In the genomic region with DNA sequence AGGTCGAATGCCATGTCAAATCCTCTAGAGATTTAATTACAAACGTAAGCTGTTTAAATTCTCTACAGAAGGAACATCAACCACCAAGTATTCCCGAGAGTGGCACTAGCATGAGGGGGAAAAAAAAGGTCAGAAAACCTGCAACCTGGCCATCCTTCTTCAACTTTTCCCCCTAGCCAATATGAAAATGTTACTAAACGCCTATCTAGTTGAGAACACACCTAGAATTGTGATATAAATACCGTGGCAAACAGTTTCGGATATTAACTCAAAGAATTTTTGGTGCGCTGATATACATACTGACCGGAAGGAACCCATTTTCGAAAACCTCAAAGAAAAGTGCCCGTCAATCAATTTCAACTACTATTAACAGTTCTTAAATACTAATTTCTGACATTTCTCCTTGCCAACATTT, we compare ENCODE assay signal across 9 cellular contexts. TPM values are rescaled to one million over a fixed set of nuclear protein-coding genes. Genes with fewer than 3 reads are reported as not detected.
DNase-seq lines count a peak whose midpoint lies in the region; ATAC-seq, FAIRE-seq and TF ChIP-seq lines count a peak whose summit lies in the region.
"Had no signal": no experiment of that assay in that cellular context is flagged by ENCODE, and none has a peak within 500 bp of the region (broad histone marks: within the 10 kb centered on the region; RNA-seq: fewer than 3 reads in every experiment).

No MANE protein-coding gene starts in this region.

- peaks cover 44 to 69% (median 55%) of the 10 kb centered on the region in 4 donors for H3K4me1 Mint-ChIP-seq in CD4-positive, alpha-beta memory T cell
- peaks cover 39% of the 10 kb centered on the region for H3K4me1 Mint-ChIP-seq in nephron

- no peaks in the 10 kb centered on the region for H3K27me3 Mint-ChIP-seq in CD4-positive, alpha-beta memory T cell
- H3K27me3 Mint-ChIP-seq in nephron (ENCODE audit: low read depth), result no peaks in the 10 kb centered on the region

- no peak for DNase-seq in CD4-positive, alpha-beta memory T cell
- DNase-seq in MG63, result no peak
- DNase-seq in coronary artery (ENCODE audit: low spot score), result no peak
- DNase-seq in omental fat pad (ENCODE audit: low spot score), result no peak
- no peak for DNase-seq in frontal cortex (ENCODE audit: low spot score in 2 of 2)
- DNase-seq in hippocampal formation (lab: John Stamatoyannopoulos, UW), result no peak

- POLR2A ChIA-PET in CD4-positive, alpha-beta memory T cell (lab: Charles Lee; ENCODE audit: partially characterized antibody), result interaction anchor here (1.0 to 7.8 kb wide), 6 partner anchors 12 to 117 kb away, joined by 3 to 85 read pairs (median 10); a partner anchor contains a TSS

- H3K4me3 ChIP-seq in CD4-positive, alpha-beta memory T cell (ENCODE audit: low read length in 2 of 2), result peak overlapping the region; percentile 92 to 99
- peak overlapping the region; percentile 69 for H3K4me3 ChIP-seq in MG63
- peak overlapping the region; percentile 82 for H3K4me3 ChIP-seq in coronary artery

- H3K9me3 Mint-ChIP-seq in CD4-positive, alpha-beta memory T cell, result peaks cover 0 to 7% (median 0%) of the 10 kb centered on the region in 8 donors
- H3K9me3 Mint-ChIP-seq in nephron, result no peaks in the 10 kb centered on the region

- TF ChIP-seq CTCF in coronary artery (IDR thresholded peaks at IDR 0.05) (no peak), nephron (IDR thresholded peaks at IDR 0.05; ENCODE audit: unreplicated experiment in 3 of 3) (no peak), omental fat pad (IDR thresholded peaks at IDR 0.05) (no peak)

- H3K4me3 Mint-ChIP-seq in CD4-positive, alpha-beta memory T cell, result peak overlapping the region; percentile 92 to 100 (median 100)
- peak overlapping the region; percentile 91 to 99 (median 92) for H3K4me3 Mint-ChIP-seq in nephron

- H3K27me3 ChIP-seq in CD4-positive, alpha-beta memory T cell (ENCODE audit: insufficient read depth, low read length), result no peaks in the 10 kb centered on the region
- no peaks in the 10 kb centered on the region for H3K27me3 ChIP-seq in MG63

- peaks cover 40 to 65% of the 10 kb centered on the region in 2 donors for H3K36me3 Mint-ChIP-seq in CD4-positive, alpha-beta memory T cell
- H3K36me3 Mint-ChIP-seq in nephron (ENCODE audit: low read depth), result peaks cover 59% of the 10 kb centered on the region

- ATAC-seq in omental fat pad (ENCODE audit: low FRiP score), result no peak
- no peak for ATAC-seq in HG03139 (IDR thresholded peaks at IDR 0.05; ENCODE audit: unreplicated experiment)

- H3K27ac ChIP-seq in CD4-positive, alpha-beta memory T cell (ENCODE audit: low read depth, low read length), result peak overlapping the region; percentile 98
- peak overlapping the region; percentile 95 to 99 for H3K27ac ChIP-seq in coronary artery

- H3K9me3 ChIP-seq in CD4-positive, alpha-beta memory T cell (ENCODE audit: control insufficient read depth in 1 of 2, low read length in 2 of 2), result no peaks in the 10 kb centered on the region
- H3K9me3 ChIP-seq in MG63, result no peaks in the 10 kb centered on the region

- peaks cover 68% of the 10 kb centered on the region for H3K4me1 ChIP-seq in CD4-positive, alpha-beta memory T cell (ENCODE audit: insufficient read depth, low read length)

- CTCF ChIA-PET in CD4-positive, alpha-beta memory T cell (lab: Charles Lee; ENCODE audit: partially characterized antibody), result interaction anchor here (1.1 to 1.5 kb wide), 2 partner anchors 25 to 41 kb away, joined by 3 to 4 read pairs; no protein-coding TSS in a partner anchor

- peak overlapping the region; percentile 96 to 100 (median 100) for H3K27ac Mint-ChIP-seq in CD4-positive, alpha-beta memory T cell
- peak overlapping the region; percentile 97 to 100 (median 98) for H3K27ac Mint-ChIP-seq in nephron

- FAIRE-seq in frontal cortex (lab: Jason Lieb, UNC), result no peak

- H3K36me3 ChIP-seq in CD4-positive, alpha-beta memory T cell (ENCODE audit: insufficient read depth, low read length), result peaks cover 15% of the 10 kb centered on the region
- peaks cover 63% of the 10 kb centered on the region for H3K36me3 ChIP-seq in MG63

- intact Hi-C loops in CD4-positive, alpha-beta memory T cell (cut with micrococcal nuclease), result loop anchor here (5.0 to 10.0 kb wide), 3 partner anchors 53 to 803 kb away; a partner anchor contains a TSS

RNA-seq across cellular contexts. Expression of a gene that starts 1.8 kb away (rescaled TPM):
- 100 to 1,000 TPM; 538 to 539 TPM for total RNA-seq in CD4-positive, alpha-beta memory T cell
- polyA plus RNA-seq in CD4-positive, alpha-beta memory T cell, result 1,000 to 10,000 TPM in 1 of 2 donors, 100 to 1,000 TPM in 1; 705 to 1,178 TPM
- total RNA-seq in MG63 (2014; rRNA removed; shearing (Covaris generic); ENCODE audit: low replicate concordance), result 994 and 1,287 TPM in 2 replicates
- total RNA-seq in omental fat pad (100 to 1,000 TPM; 361 to 619 (median 454) TPM), frontal cortex (614 TPM)

RNA-seq across cellular contexts. Expression of a gene that starts 12.4 kb away (rescaled TPM):
- total RNA-seq in CD4-positive, alpha-beta memory T cell, result under 1 TPM in 1 of 2 experiments, not detected in 1; 0.47 TPM
- polyA plus RNA-seq in CD4-positive, alpha-beta memory T cell, result not detected
- not detected in 2 replicates for total RNA-seq in MG63 (2014; rRNA removed; shearing (Covaris generic); ENCODE audit: low replicate concordance)
- total RNA-seq in omental fat pad (1 to 10 TPM in 1 of 4 donors, under 1 TPM in 3; 0.19 to 1.2 (median 0.53) TPM), frontal cortex (not detected)
- total RNA-seq: glomerular endothelial cell had no signal
